ENCODE assay signal across 13 cellular contexts in the genomic region with DNA sequence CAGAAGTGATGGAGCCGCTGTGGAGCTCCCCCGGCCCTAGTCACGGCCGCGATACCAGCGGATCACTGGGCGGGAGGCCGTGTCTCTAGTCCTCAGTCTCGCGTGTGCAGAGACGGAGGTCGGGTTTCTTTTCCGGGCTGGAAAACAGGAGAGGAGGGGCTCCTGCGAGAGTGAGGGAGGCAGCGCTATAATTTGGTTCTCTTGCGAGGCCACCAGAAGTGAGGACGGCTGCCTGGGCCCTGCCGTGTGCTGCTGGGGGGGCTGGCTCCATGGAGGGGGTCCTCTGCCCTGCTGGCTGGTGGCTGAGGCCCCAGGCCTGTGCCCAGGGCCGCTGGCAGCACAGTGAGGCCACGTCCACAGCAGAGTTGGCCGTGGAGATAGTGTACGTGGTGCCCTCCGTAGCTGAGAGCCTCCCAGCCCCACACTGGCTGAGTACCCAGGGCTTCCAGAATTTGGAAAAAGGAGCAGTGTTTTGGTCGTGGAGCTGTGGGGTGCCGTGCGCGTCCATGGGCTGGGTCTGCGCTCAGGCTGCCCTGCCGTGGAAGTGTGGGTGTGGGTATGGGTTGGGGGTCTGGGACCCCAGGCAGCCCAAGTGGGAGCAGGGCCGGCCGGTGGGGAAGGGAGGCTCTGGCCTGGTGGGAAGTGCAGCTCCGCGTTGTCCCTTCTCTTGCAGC. TPM values are rescaled to one million over a fixed set of nuclear protein-coding genes. Genes with fewer than 3 reads are reported as not detected.
A peak's percentile ranks its signal among the peaks of the same experiment; 100 is the strongest.
DNase-seq lines count a peak whose midpoint lies in the region; ATAC-seq, FAIRE-seq and TF ChIP-seq lines count a peak whose summit lies in the region.
"Had no signal": no experiment of that assay in that cellular context is flagged by ENCODE, and none has a peak within 500 bp of the region (broad histone marks: within the 10 kb centered on the region; RNA-seq: fewer than 3 reads in every experiment).

No MANE protein-coding gene starts in this region.

- no peak; a peak in 1 of 4 replicates for TF ChIP-seq POLR2A in HepG2 (IDR thresholded peaks at IDR 0.05; ENCODE audit: insufficient read depth in 1 of 2, low read depth in 2 of 2, low read length in 2 of 2)
- TF ChIP-seq POLR2A in right lobe of liver (IDR thresholded peaks at IDR 0.05), result no peak

- H3K27me3 Mint-ChIP-seq in MCF 10A (ENCODE audit: insufficient read depth, unreplicated experiment) (no peaks in the 10 kb centered on the region), natural killer cell (ENCODE audit: low read depth in 2 of 2) (no peaks in the 10 kb centered on the region)
- H3K27me3 Mint-ChIP-seq: naive B cell had no signal

- H2AFZ ChIP-seq in HepG2 (ENCODE audit: low read length), result no peak overlapping the region

- intact Hi-C loops in HepG2 (cut with micrococcal nuclease; ENCODE audit: unreplicated experiment) (no loop called here), right lobe of liver (cut with DNase I) (no loop called here), MCF 10A (cut with micrococcal nuclease) (no loop called here), natural killer cell (cut with micrococcal nuclease) (no loop called here)

- peak overlapping the region; percentile 61 for H3K4me3 Mint-ChIP-seq in MCF 10A (ENCODE audit: unreplicated experiment)
- H3K4me3 Mint-ChIP-seq in natural killer cell, result peak overlapping the region; percentile 57
- H3K4me3 Mint-ChIP-seq: CD14-positive monocyte had no signal

- DNase-seq in HepG2 (ENCODE audit: low spot score), result no peak
- no peak for DNase-seq in right lobe of liver
- no peak for DNase-seq in MCF 10A (ENCODE audit: unreplicated experiment)
- no peak for DNase-seq in natural killer cell
- DNase-seq in HT-29 (ENCODE audit: low spot score), result no peak
- no peak for DNase-seq in HuH-7 (ENCODE audit: low spot score)
- DNase-seq: naive B cell, NCI-H1105, WERI-Rb-1 had no signal

- TF ChIP-seq EP300 in HepG2 (IDR thresholded peaks at IDR 0.05; ENCODE audit: low read depth in 2 of 2, low read length in 2 of 2) (no peak), HepG2 (CRISPR knock-in tag; IDR thresholded peaks at IDR 0.05; ENCODE audit: borderline replicate concordance) (no peak)

- TF ChIP-seq CTCF in HepG2 (CRISPR knock-in tag; IDR thresholded peaks at IDR 0.05) (no peak), right lobe of liver (IDR thresholded peaks at IDR 0.05) (no peak), MCF 10A (IDR thresholded peaks at IDR 0.05; ENCODE audit: unreplicated experiment) (no peak), natural killer cell (IDR thresholded peaks at IDR 0.05) (no peak)

- CTCF ChIA-PET in HepG2 (lab: Yijun Ruan, JAX; ENCODE audit: low intra/inter-chr PET ratio, low total read pairs), result no interaction called here
- CTCF ChIA-PET in MCF 10A (lab: Yijun Ruan, JAX), result interaction anchor here (0.6 to 0.8 kb wide), 2 partner anchors 178 to 295 kb away, joined by 3 to 5 read pairs; no protein-coding TSS in a partner anchor

- H3K4me1 ChIP-seq in HepG2 (ENCODE audit: insufficient read depth, low read length) (peaks cover 35% of the 10 kb centered on the region), right lobe of liver (peaks cover 0 to 31% (median 19%) of the 10 kb centered on the region in 4 donors)

- BruUV-seq in HepG2 (replicated peaks; lab: Mats Ljungman, UMichigan) (no TSS peak), MCF 10A (replicated peaks; lab: Mats Ljungman, UMichigan) (no TSS peak)

- FAIRE-seq in HepG2 (lab: Jason Lieb, UNC), result no peak

- H3K27ac ChIP-seq in HepG2 (ENCODE audit: extremely low read length, insufficient read depth, low read length) (peak overlapping the region; percentile 45), right lobe of liver (no peak overlapping the region)
- H3K27ac ChIP-seq: WERI-Rb-1 had no signal

- peak; percentile 6; the same call in 1 of the 2 replicates for TF ChIP-seq RAD21 in HepG2 (CRISPR knock-in tag; IDR thresholded peaks at IDR 0.05)

- H3K36me3 ChIP-seq in HepG2 (replicated peaks in 1 of 2; ENCODE audit: control insufficient read depth in 1 of 2, insufficient read depth in 2 of 2, low read length in 2 of 2) (peaks cover 47 to 79% of the 10 kb centered on the region in 2 experiments; a peak in 4 of 5 replicates), right lobe of liver (peaks cover 11 to 59% (median 45%) of the 10 kb centered on the region in 4 donors)

- H3K9ac ChIP-seq in HepG2 (ENCODE audit: insufficient read depth, low read depth, low read length), result no peak overlapping the region

- H3K4me3 ChIP-seq in HepG2 (replicated peaks in 1 of 3; ENCODE audit: insufficient read depth in 1 of 3, low read depth in 2 of 3, low read length in 3 of 3) (no peak overlapping the region), right lobe of liver (no peak overlapping the region)

- ATAC-seq in HepG2 (no peak), right lobe of liver (no peak), natural killer cell (no peak), GM19035 (IDR thresholded peaks at IDR 0.05; ENCODE audit: unreplicated experiment) (no peak), GM19455 (IDR thresholded peaks at IDR 0.05; ENCODE audit: unreplicated experiment) (no peak)

- H3K9me3 ChIP-seq in HepG2 (ENCODE audit: low read length), result no peaks in the 10 kb centered on the region
- H3K9me3 ChIP-seq in right lobe of liver, result no peaks in the 10 kb centered on the region

- in situ Hi-C loops in HepG2 (cut with HindIII; ENCODE audit: extremely low pct_ligation_motif_present, low pct_unique_long_range_greater_than_20kb), result no loop called here

- H3K9me3 Mint-ChIP-seq in MCF 10A (ENCODE audit: unreplicated experiment) (no peaks in the 10 kb centered on the region), natural killer cell (no peaks in the 10 kb centered on the region)
- H3K9me3 Mint-ChIP-seq: CD14-positive monocyte, naive B cell had no signal

- peaks cover 33% of the 10 kb centered on the region for H3K4me1 Mint-ChIP-seq in MCF 10A (ENCODE audit: insufficient read depth, unreplicated experiment)
- H3K4me1 Mint-ChIP-seq in natural killer cell, result peaks cover 55 to 57% of the 10 kb centered on the region in 2 donors

- no peak overlapping the region for H3K4me2 ChIP-seq in HepG2 (ENCODE audit: low read depth, low read length)

- WGBS in HepG2 (ENCODE audit: low lambda C conversion rate), result 92% methylated on average over 22 of the region's 33 CpGs
- WGBS in right lobe of liver (ENCODE audit: insufficient coverage, low coverage, low lambda C conversion rate, missing lambda C conversion rate), result 57% methylated on average over 15 of the region's 33 CpGs

- H3K27me3 ChIP-seq in HepG2 (ENCODE audit: control insufficient read depth in 1 of 2, insufficient read depth in 2 of 2, low read length in 2 of 2), result no peaks in the 10 kb centered on the region; a peak in 1 of 5 replicates
- no peaks in the 10 kb centered on the region for H3K27me3 ChIP-seq in right lobe of liver

- H3K79me2 ChIP-seq in HepG2 (ENCODE audit: insufficient read depth, low read length), result peaks cover 94% of the 10 kb centered on the region

- H3K36me3 Mint-ChIP-seq in MCF 10A (ENCODE audit: insufficient read depth, unreplicated experiment), result peaks cover 80% of the 10 kb centered on the region
- peaks cover 8% of the 10 kb centered on the region for H3K36me3 Mint-ChIP-seq in natural killer cell

- H4K20me1 ChIP-seq in HepG2 (ENCODE audit: insufficient read depth, low read length), result peaks cover 95% of the 10 kb centered on the region

- POLR2A ChIA-PET in HepG2 (lab: Yijun Ruan, JAX), result no interaction called here
- POLR2A ChIA-PET in MCF 10A (lab: Yijun Ruan, JAX), result interaction anchor here (0.7 kb wide), 2 partner anchors 90 to 142 kb away, joined by 3 read pairs; a partner anchor contains a TSS

- peak overlapping the region; percentile 46 for H3K27ac Mint-ChIP-seq in MCF 10A (ENCODE audit: low read depth, unreplicated experiment)
- H3K27ac Mint-ChIP-seq in natural killer cell, result peak overlapping the region in 1 of 2 donors; percentile 46

RNA-seq across cellular contexts. Expression of a gene that starts 5.8 kb away (rescaled TPM):
- 188 and 195 TPM in 2 replicates for total RNA-seq in HepG2 (2016; rRNA removed; fragmentation: Illumina TruSeq; extraction: Trizol)
- 49.8 and 51.1 TPM in 2 replicates for total RNA-seq in HepG2 (2016; cell fraction: cytosol; rRNA removed; fragmentation: Illumina TruSeq; extraction: Trizol; ENCODE audit: low read depth)
- total RNA-seq in HepG2 (2016; cell fraction: insoluble cytoplasmic fraction; rRNA removed; fragmentation: Illumina TruSeq; extraction: Trizol), result 161 and 198 TPM in 2 replicates
- 106 and 109 TPM in 2 replicates for total RNA-seq in HepG2 (2016; cell fraction: membrane; rRNA removed; fragmentation: Illumina TruSeq; extraction: Trizol)
- 117 and 125 TPM in 2 replicates for total RNA-seq in HepG2 (2016; cell fraction: nucleus; rRNA removed; fragmentation: Illumina TruSeq; extraction: Trizol)
- polyA plus RNA-seq in HepG2 (2011; rRNA removed), result 288 and 314 TPM in 2 replicates
- polyA plus RNA-seq in HepG2 (2011; cell fraction: cytosol; rRNA removed), result 80.5 and 107 TPM in 2 replicates
- 339 and 475 TPM in 2 replicates for polyA plus RNA-seq in HepG2 (2011; cell fraction: nucleus; rRNA removed)
- 291 and 347 TPM in 2 replicates for polyA plus RNA-seq in HepG2 (2012)
- 51.1 and 55.1 TPM in 2 replicates for polyA plus RNA-seq in HepG2 (2016; cell fraction: cytosol; fragmentation: Illumina TruSeq; extraction: Trizol; ENCODE audit: low read depth)
- 208 and 235 TPM in 2 replicates for polyA plus RNA-seq in HepG2 (2016; cell fraction: insoluble cytoplasmic fraction; fragmentation: Illumina TruSeq; extraction: Trizol; ENCODE audit: low read depth)
- polyA plus RNA-seq in HepG2 (2016; cell fraction: membrane; fragmentation: Illumina TruSeq; extraction: Trizol; ENCODE audit: low read depth), result 112 TPM in 2 replicates
- 264 and 280 TPM in 2 replicates for polyA plus RNA-seq in HepG2 (2016; cell fraction: nucleus; fragmentation: Illumina TruSeq; extraction: Trizol; ENCODE audit: insufficient read depth, low read depth)
- polyA minus RNA-seq in HepG2 (2011; rRNA and poly(A)+ RNA removed; ENCODE audit: low replicate concordance), result 302 and 434 TPM in 2 replicates
- 155 and 182 TPM in 2 replicates for polyA minus RNA-seq in HepG2 (2011; cell fraction: cytosol; rRNA and poly(A)+ RNA removed)
- polyA minus RNA-seq in HepG2 (2011; cell fraction: nucleus; rRNA and poly(A)+ RNA removed), result 142 and 164 TPM in 2 replicates
- total RNA-seq in right lobe of liver, result 100 to 1,000 TPM in 5 of 6 experiments, 10 to 100 TPM in 1; 91.1 to 150 (median 129) TPM
- 348 and 431 TPM in 2 replicates for total RNA-seq in MCF 10A (2022)
- 100 to 1,000 TPM; 302 to 350 (median 345) TPM for total RNA-seq in natural killer cell
- total RNA-seq in HT-29 (2014; rRNA removed; shearing (Covaris generic)), result 464 and 599 TPM in 2 replicates

RNA-seq across cellular contexts. Expression of a gene that starts 18.7 kb away (rescaled TPM):
- 0.07 TPM in 1 of 2 replicates, not detected in the other for total RNA-seq in HepG2 (2016; rRNA removed; fragmentation: Illumina TruSeq; extraction: Trizol)
- not detected in 2 replicates for total RNA-seq in HepG2 (2016; cell fraction: cytosol; rRNA removed; fragmentation: Illumina TruSeq; extraction: Trizol; ENCODE audit: low read depth)
- 0.09 TPM in 1 of 2 replicates, not detected in the other for total RNA-seq in HepG2 (2016; cell fraction: insoluble cytoplasmic fraction; rRNA removed; fragmentation: Illumina TruSeq; extraction: Trizol)
- total RNA-seq in HepG2 (2016; cell fraction: membrane; rRNA removed; fragmentation: Illumina TruSeq; extraction: Trizol), result not detected in 2 replicates
- not detected in 2 replicates for total RNA-seq in HepG2 (2016; cell fraction: nucleus; rRNA removed; fragmentation: Illumina TruSeq; extraction: Trizol)
- 0.16 and 0.17 TPM in 2 replicates for polyA plus RNA-seq in HepG2 (2011; rRNA removed)
- polyA plus RNA-seq in HepG2 (2011; cell fraction: cytosol; rRNA removed), result 0.14 and 0.19 TPM in 2 replicates
- 0.19 and 0.34 TPM in 2 replicates for polyA plus RNA-seq in HepG2 (2011; cell fraction: nucleus; rRNA removed)
- polyA plus RNA-seq in HepG2 (2012), result 0.27 TPM in 1 of 2 replicates, not detected in the other
- polyA plus RNA-seq in HepG2 (2016; cell fraction: cytosol; fragmentation: Illumina TruSeq; extraction: Trizol; ENCODE audit: low read depth), result not detected in 2 replicates
- not detected in 2 replicates for polyA plus RNA-seq in HepG2 (2016; cell fraction: insoluble cytoplasmic fraction; fragmentation: Illumina TruSeq; extraction: Trizol; ENCODE audit: low read depth)
- polyA plus RNA-seq in HepG2 (2016; cell fraction: membrane; fragmentation: Illumina TruSeq; extraction: Trizol; ENCODE audit: low read depth), result not detected in 2 replicates
- polyA plus RNA-seq in HepG2 (2016; cell fraction: nucleus; fragmentation: Illumina TruSeq; extraction: Trizol; ENCODE audit: insufficient read depth, low read depth), result not detected in 2 replicates
- 0.16 and 0.22 TPM in 2 replicates for polyA minus RNA-seq in HepG2 (2011; rRNA and poly(A)+ RNA removed; ENCODE audit: low replicate concordance)
- not detected in 2 replicates for polyA minus RNA-seq in HepG2 (2011; cell fraction: cytosol; rRNA and poly(A)+ RNA removed)
- not detected in 2 replicates for polyA minus RNA-seq in HepG2 (2011; cell fraction: nucleus; rRNA and poly(A)+ RNA removed)
- total RNA-seq in right lobe of liver, result not detected
- not detected in 2 replicates for total RNA-seq in MCF 10A (2022)
- total RNA-seq in natural killer cell, result not detected
- not detected in 2 replicates for total RNA-seq in HT-29 (2014; rRNA removed; shearing (Covaris generic))
- polyA plus RNA-seq: CD14-positive monocyte had no signal

RNA-seq across cellular contexts. Expression of a gene that starts 24.6 kb away (rescaled TPM):
- total RNA-seq in HepG2 (2016; rRNA removed; fragmentation: Illumina TruSeq; extraction: Trizol), result not detected in 2 replicates
- total RNA-seq in HepG2 (2016; cell fraction: cytosol; rRNA removed; fragmentation: Illumina TruSeq; extraction: Trizol; ENCODE audit: low read depth), result not detected in 2 replicates
- total RNA-seq in HepG2 (2016; cell fraction: insoluble cytoplasmic fraction; rRNA removed; fragmentation: Illumina TruSeq; extraction: Trizol), result not detected in 2 replicates
- not detected in 2 replicates for total RNA-seq in HepG2 (2016; cell fraction: membrane; rRNA removed; fragmentation: Illumina TruSeq; extraction: Trizol)
- not detected in 2 replicates for total RNA-seq in HepG2 (2016; cell fraction: nucleus; rRNA removed; fragmentation: Illumina TruSeq; extraction: Trizol)
- polyA plus RNA-seq in HepG2 (2011; rRNA removed), result 0.08 TPM in 1 of 2 replicates, not detected in the other
- not detected in 2 replicates for polyA plus RNA-seq in HepG2 (2011; cell fraction: cytosol; rRNA removed)
- polyA plus RNA-seq in HepG2 (2011; cell fraction: nucleus; rRNA removed), result not detected in 2 replicates
- not detected in 2 replicates for polyA plus RNA-seq in HepG2 (2012)
- not detected in 2 replicates for polyA plus RNA-seq in HepG2 (2016; cell fraction: cytosol; fragmentation: Illumina TruSeq; extraction: Trizol; ENCODE audit: low read depth)
- not detected in 2 replicates for polyA plus RNA-seq in HepG2 (2016; cell fraction: insoluble cytoplasmic fraction; fragmentation: Illumina TruSeq; extraction: Trizol; ENCODE audit: low read depth)
- not detected in 2 replicates for polyA plus RNA-seq in HepG2 (2016; cell fraction: membrane; fragmentation: Illumina TruSeq; extraction: Trizol; ENCODE audit: low read depth)
- not detected in 2 replicates for polyA plus RNA-seq in HepG2 (2016; cell fraction: nucleus; fragmentation: Illumina TruSeq; extraction: Trizol; ENCODE audit: insufficient read depth, low read depth)
- polyA minus RNA-seq in HepG2 (2011; rRNA and poly(A)+ RNA removed; ENCODE audit: low replicate concordance), result not detected in 2 replicates
- not detected in 2 replicates for polyA minus RNA-seq in HepG2 (2011; cell fraction: cytosol; rRNA and poly(A)+ RNA removed)
- polyA minus RNA-seq in HepG2 (2011; cell fraction: nucleus; rRNA and poly(A)+ RNA removed), result not detected in 2 replicates
- total RNA-seq in right lobe of liver, result 1 to 10 TPM in 2 of 6 experiments, under 1 TPM in 1, not detected in 3; 0.15 to 3.6 (median 1.8) TPM
- not detected in 2 replicates for total RNA-seq in MCF 10A (2022)
- total RNA-seq in natural killer cell, result 1 to 10 TPM in 2 of 3 donors, under 1 TPM in 1; 0.87 to 2.5 (median 1.8) TPM
- not detected in 2 replicates for total RNA-seq in HT-29 (2014; rRNA removed; shearing (Covaris generic))
- total RNA-seq: glomerular endothelial cell had no signal

RNA-seq across cellular contexts. Expression of a gene that starts 37.8 kb away (rescaled TPM):
- total RNA-seq in HepG2 (2016; rRNA removed; fragmentation: Illumina TruSeq; extraction: Trizol), result not detected in 2 replicates
- total RNA-seq in HepG2 (2016; cell fraction: cytosol; rRNA removed; fragmentation: Illumina TruSeq; extraction: Trizol; ENCODE audit: low read depth), result not detected in 2 replicates
- not detected in 2 replicates for total RNA-seq in HepG2 (2016; cell fraction: insoluble cytoplasmic fraction; rRNA removed; fragmentation: Illumina TruSeq; extraction: Trizol)
- not detected in 2 replicates for total RNA-seq in HepG2 (2016; cell fraction: membrane; rRNA removed; fragmentation: Illumina TruSeq; extraction: Trizol)
- total RNA-seq in HepG2 (2016; cell fraction: nucleus; rRNA removed; fragmentation: Illumina TruSeq; extraction: Trizol), result not detected in 2 replicates
- 0.10 TPM in 1 of 2 replicates, not detected in the other for polyA plus RNA-seq in HepG2 (2011; rRNA removed)
- 0.17 TPM in 1 of 2 replicates, not detected in the other for polyA plus RNA-seq in HepG2 (2011; cell fraction: cytosol; rRNA removed)
- polyA plus RNA-seq in HepG2 (2011; cell fraction: nucleus; rRNA removed), result 0.14 and 0.16 TPM in 2 replicates
- not detected in 2 replicates for polyA plus RNA-seq in HepG2 (2012)
- not detected in 2 replicates for polyA plus RNA-seq in HepG2 (2016; cell fraction: cytosol; fragmentation: Illumina TruSeq; extraction: Trizol; ENCODE audit: low read depth)
- polyA plus RNA-seq in HepG2 (2016; cell fraction: insoluble cytoplasmic fraction; fragmentation: Illumina TruSeq; extraction: Trizol; ENCODE audit: low read depth), result not detected in 2 replicates
- polyA plus RNA-seq in HepG2 (2016; cell fraction: membrane; fragmentation: Illumina TruSeq; extraction: Trizol; ENCODE audit: low read depth), result not detected in 2 replicates
- not detected in 2 replicates for polyA plus RNA-seq in HepG2 (2016; cell fraction: nucleus; fragmentation: Illumina TruSeq; extraction: Trizol; ENCODE audit: insufficient read depth, low read depth)
- polyA minus RNA-seq in HepG2 (2011; rRNA and poly(A)+ RNA removed; ENCODE audit: low replicate concordance), result 0.14 TPM in 1 of 2 replicates, not detected in the other
- not detected in 2 replicates for polyA minus RNA-seq in HepG2 (2011; cell fraction: cytosol; rRNA and poly(A)+ RNA removed)
- polyA minus RNA-seq in HepG2 (2011; cell fraction: nucleus; rRNA and poly(A)+ RNA removed), result not detected in 2 replicates
- total RNA-seq in right lobe of liver, result 1 to 10 TPM in 2 of 6 experiments, not detected in 4; 2.3 to 2.9 TPM
- total RNA-seq in MCF 10A (2022), result not detected in 2 replicates
- total RNA-seq in natural killer cell, result under 1 TPM in 2 of 3 donors, not detected in 1; 0.36 to 0.73 TPM
- not detected in 2 replicates for total RNA-seq in HT-29 (2014; rRNA removed; shearing (Covaris generic))
- total RNA-seq: glomerular endothelial cell had no signal
- polyA plus RNA-seq: CD14-positive monocyte had no signal

RNA-seq across cellular contexts. Expression of a gene that starts 49.1 kb away (rescaled TPM):
- total RNA-seq in HepG2 (2016; rRNA removed; fragmentation: Illumina TruSeq; extraction: Trizol) (not detected in 2 replicates), right lobe of liver (1 to 10 TPM in 2 of 6 experiments, under 1 TPM in 1, not detected in 3; 0.59 to 4.2 (median 3.3) TPM), MCF 10A (2022) (not detected in 2 replicates), natural killer cell (1 to 10 TPM in 2 of 3 donors, not detected in 1; 1.7 to 1.8 TPM)
- not detected in 2 replicates for total RNA-seq in HepG2 (2016; cell fraction: cytosol; rRNA removed; fragmentation: Illumina TruSeq; extraction: Trizol; ENCODE audit: low read depth)
- total RNA-seq in HepG2 (2016; cell fraction: insoluble cytoplasmic fraction; rRNA removed; fragmentation: Illumina TruSeq; extraction: Trizol), result not detected in 2 replicates
- total RNA-seq in HepG2 (2016; cell fraction: membrane; rRNA removed; fragmentation: Illumina TruSeq; extraction: Trizol), result not detected in 2 replicates
- total RNA-seq in HepG2 (2016; cell fraction: nucleus; rRNA removed; fragmentation: Illumina TruSeq; extraction: Trizol), result not detected in 2 replicates
- not detected in 2 replicates for polyA plus RNA-seq in HepG2 (2011; rRNA removed)
- not detected in 2 replicates for polyA plus RNA-seq in HepG2 (2011; cell fraction: cytosol; rRNA removed)
- polyA plus RNA-seq in HepG2 (2011; cell fraction: nucleus; rRNA removed), result not detected in 2 replicates
- polyA plus RNA-seq in HepG2 (2012), result not detected in 2 replicates
- not detected in 2 replicates for polyA plus RNA-seq in HepG2 (2016; cell fraction: cytosol; fragmentation: Illumina TruSeq; extraction: Trizol; ENCODE audit: low read depth)
- polyA plus RNA-seq in HepG2 (2016; cell fraction: insoluble cytoplasmic fraction; fragmentation: Illumina TruSeq; extraction: Trizol; ENCODE audit: low read depth), result not detected in 2 replicates
- polyA plus RNA-seq in HepG2 (2016; cell fraction: membrane; fragmentation: Illumina TruSeq; extraction: Trizol; ENCODE audit: low read depth), result not detected in 2 replicates
- not detected in 2 replicates for polyA plus RNA-seq in HepG2 (2016; cell fraction: nucleus; fragmentation: Illumina TruSeq; extraction: Trizol; ENCODE audit: insufficient read depth, low read depth)
- polyA minus RNA-seq in HepG2 (2011; rRNA and poly(A)+ RNA removed; ENCODE audit: low replicate concordance), result not detected in 2 replicates
- polyA minus RNA-seq in HepG2 (2011; cell fraction: cytosol; rRNA and poly(A)+ RNA removed), result not detected in 2 replicates
- not detected in 2 replicates for polyA minus RNA-seq in HepG2 (2011; cell fraction: nucleus; rRNA and poly(A)+ RNA removed)
- total RNA-seq in HT-29 (2014; rRNA removed; shearing (Covaris generic)), result not detected in 2 replicates
- total RNA-seq: glomerular endothelial cell had no signal
